In genomic region chr15:55408976-55409375, GRCh38 we compare ENCODE assay signal across 8 cellular contexts. TPM values are rescaled to one million over a fixed set of nuclear protein-coding genes. Genes with fewer than 3 reads are reported as not detected.
DNase-seq lines count a peak whose midpoint lies in the region; ATAC-seq and TF ChIP-seq lines count a peak whose summit lies in the region.
"Not testable (repeated sequence)": the region's sequence is repeated elsewhere in the genome, so short reads cannot be mapped to it uniquely, and the experiment has no call there.

No MANE protein-coding gene starts in this region.

- intact Hi-C loops in dorsolateral prefrontal cortex (cut with DNase I): loop anchor here (5.0 to 10.0 kb wide), 3 partner anchors 87 to 586 kb away; partner anchors contain the start of genes NEDD4 (in 1 of the 2) and RSL24D1 (in 1 of the 2)
- intact Hi-C loops in right cardiac atrium (cut with DNase I): not testable (repeated sequence)

- peak overlapping the region; percentile 76 for H3K4me3 Mint-ChIP-seq in activated naive CD4-positive, alpha-beta T cell treated with anti-CD3 and anti-CD28 coated beads, Interleukin-2, amount 10 ng/mL, durations not matched to agents 7 days and 5 days
- H3K4me3 Mint-ChIP-seq in naive B cell: peak overlapping the region; percentile 90 to 98 (median 94)

- not testable (repeated sequence) for H3K27me3 Mint-ChIP-seq in activated naive CD4-positive, alpha-beta T cell treated with anti-CD3 and anti-CD28 coated beads, Interleukin-2, amount 10 ng/mL, durations not matched to agents 7 days and 5 days; naive B cell

- not testable (repeated sequence) for H3K36me3 Mint-ChIP-seq in activated naive CD4-positive, alpha-beta T cell treated with anti-CD3 and anti-CD28 coated beads, Interleukin-2, amount 10 ng/mL, durations not matched to agents 7 days and 5 days; naive B cell

- H2AFZ ChIP-seq in ACC112 (ENCODE audit: low read length, unreplicated experiment): peak overlapping the region; percentile 96

- H3K27ac Mint-ChIP-seq in activated naive CD4-positive, alpha-beta T cell treated with anti-CD3 and anti-CD28 coated beads, Interleukin-2, amount 10 ng/mL, durations not matched to agents 7 days and 5 days: not testable (repeated sequence)
- peak overlapping the region in 5 of 6 donors; percentile 93 to 98 (median 96) for H3K27ac Mint-ChIP-seq in naive B cell

- H3K9me3 Mint-ChIP-seq in activated naive CD4-positive, alpha-beta T cell treated with anti-CD3 and anti-CD28 coated beads, Interleukin-2, amount 10 ng/mL, durations not matched to agents 7 days and 5 days; naive B cell: not testable (repeated sequence)

- H3K27me3 ChIP-seq in ACC112 (ENCODE audit: insufficient read depth, low read length); HAP-1 (ENCODE audit: low read depth); SJCRH30; dorsolateral prefrontal cortex; right cardiac atrium (ENCODE audit: control insufficient read depth, insufficient read depth): not testable (repeated sequence)

- H3K36me3 ChIP-seq in ACC112 (ENCODE audit: insufficient read depth, low read length); HAP-1 (replicated peaks); SJCRH30: not testable (repeated sequence)

- peaks cover 18% of the 10 kb centered on the region for H3K79me2 ChIP-seq in ACC112 (ENCODE audit: control insufficient read depth, insufficient read depth, low read length, unreplicated experiment)

- not testable (repeated sequence) for H3K9me3 ChIP-seq in HAP-1; SJCRH30 (replicated peaks); right cardiac atrium (ENCODE audit: control insufficient read depth, low read length)

- not testable (repeated sequence) for TF ChIP-seq CTCF in dorsolateral prefrontal cortex (IDR thresholded peaks at IDR 0.05 in 54 of 56, conservative IDR thresholded peaks at IDR 0.05 in 2 of 56; ENCODE audit: low read depth in 1 of 56, partially characterized antibody in 56 of 56)

- not testable (repeated sequence) for ATAC-seq in right cardiac atrium; naive B cell (ENCODE audit: low read depth in 2 of 2)

- H3K4me1 ChIP-seq in ACC112 (ENCODE audit: control insufficient read depth, insufficient read depth, low read length, unreplicated experiment); HAP-1; SJCRH30; right cardiac atrium (ENCODE audit: control insufficient read depth, insufficient read depth, low read length): not testable (repeated sequence)

- peaks cover 19% of the 10 kb centered on the region for H3K4me1 Mint-ChIP-seq in activated naive CD4-positive, alpha-beta T cell treated with anti-CD3 and anti-CD28 coated beads, Interleukin-2, amount 10 ng/mL, durations not matched to agents 7 days and 5 days
- H3K4me1 Mint-ChIP-seq in naive B cell: peaks cover 11 to 29% (median 22%) of the 10 kb centered on the region in 3 donors

- in situ Hi-C loops in HAP-1 (cut with MboI; ENCODE audit: low sequenced_read_pairs): not testable (repeated sequence)

- H3K4me3 ChIP-seq in ACC112 (ENCODE audit: low read depth, low read length): peak overlapping the region; percentile 91
- peak overlapping the region; percentile 81 for H3K4me3 ChIP-seq in HAP-1
- peak overlapping the region; percentile 69 for H3K4me3 ChIP-seq in SJCRH30
- H3K4me3 ChIP-seq in dorsolateral prefrontal cortex: peak overlapping the region; percentile 64 to 99 (median 87)
- H3K4me3 ChIP-seq in right cardiac atrium (ENCODE audit: low read length): peak overlapping the region; percentile 89
- H3K4me3 ChIP-seq in skin epidermis: peak overlapping the region; percentile 64 to 94 (median 84)

- WGBS in right cardiac atrium: 65% methylated on average over 14 of the region's 14 CpGs

- CTCF ChIA-PET in activated naive CD4-positive, alpha-beta T cell treated with anti-CD3 and anti-CD28 coated beads, Interleukin-2, amount 10 ng/mL, durations not matched to agents 7 days and 5 days (lab: Charles Lee): interaction anchor here (0.6 to 1.8 kb wide), 8 partner anchors 12 to 212 kb away, joined by 3 to 16 read pairs (median 3); partner anchors contain the start of gene RSL24D1

- H3K27ac ChIP-seq in ACC112 (ENCODE audit: low read depth, low read length): peak overlapping the region; percentile 64
- peak overlapping the region; percentile 24; the same call in 1 of the 2 replicates for H3K27ac ChIP-seq in SJCRH30
- H3K27ac ChIP-seq in dorsolateral prefrontal cortex: peak overlapping the region in 47 of 59 donors; percentile 2 to 97 (median 91)
- not testable (repeated sequence) for H3K27ac ChIP-seq in right cardiac atrium (ENCODE audit: low read length)
- H3K27ac ChIP-seq in skin epidermis: peak overlapping the region in 18 of 21 experiments; percentile 43 to 94 (median 91)

- DNase-seq in HAP-1 (ENCODE audit: low spot score in 2 of 2): peak in 1 of 2 experiments; percentile 26
- not testable (repeated sequence) for DNase-seq in SJCRH30; activated naive CD4-positive, alpha-beta T cell treated with anti-CD3 and anti-CD28 coated beads, Interleukin-2, amount 10 ng/mL, durations not matched to agents 7 days and 5 days; dorsolateral prefrontal cortex; right cardiac atrium; naive B cell

RNA-seq across cellular contexts. Expression of gene PIERCE2, which starts 0.7 kb away (rescaled TPM):
- total RNA-seq in SJCRH30 (2014; rRNA removed; shearing (Covaris generic)): 0.20 TPM in 1 of 2 replicates, not detected in the other
- total RNA-seq in dorsolateral prefrontal cortex (1 to 10 TPM in 116 of 120 experiments, under 1 TPM in 2, not detected in 2; 0.82 to 9.2 (median 3.5) TPM), right cardiac atrium (1 to 10 TPM; 2.7 to 6.4 (median 4.6) TPM)
- polyA plus RNA-seq in right cardiac atrium (10.3 TPM), naive B cell (ENCODE audit: low read depth in 6 of 6) (1 to 10 TPM; 1.8 to 4.6 (median 2.6) TPM)

RNA-seq across cellular contexts. Expression of gene CCPG1, which starts 0.8 kb away (rescaled TPM):
- total RNA-seq in SJCRH30 (2014; rRNA removed; shearing (Covaris generic)): 5.4 and 6.2 TPM in 2 replicates
- 100 to 1,000 TPM in 81 of 120 experiments, 10 to 100 TPM in 39; 69.0 to 139 (median 106) TPM for total RNA-seq in dorsolateral prefrontal cortex
- total RNA-seq in right cardiac atrium: 100 to 1,000 TPM in 1 of 4 donors, 10 to 100 TPM in 3; 66.1 to 105 (median 82.3) TPM
- 33.6 TPM for polyA plus RNA-seq in right cardiac atrium
- 10 to 100 TPM; 21.1 to 44.1 (median 29.9) TPM for polyA plus RNA-seq in naive B cell (ENCODE audit: low read depth in 6 of 6)
